ENCODE assay signal across 10 cellular contexts in the genomic region with DNA sequence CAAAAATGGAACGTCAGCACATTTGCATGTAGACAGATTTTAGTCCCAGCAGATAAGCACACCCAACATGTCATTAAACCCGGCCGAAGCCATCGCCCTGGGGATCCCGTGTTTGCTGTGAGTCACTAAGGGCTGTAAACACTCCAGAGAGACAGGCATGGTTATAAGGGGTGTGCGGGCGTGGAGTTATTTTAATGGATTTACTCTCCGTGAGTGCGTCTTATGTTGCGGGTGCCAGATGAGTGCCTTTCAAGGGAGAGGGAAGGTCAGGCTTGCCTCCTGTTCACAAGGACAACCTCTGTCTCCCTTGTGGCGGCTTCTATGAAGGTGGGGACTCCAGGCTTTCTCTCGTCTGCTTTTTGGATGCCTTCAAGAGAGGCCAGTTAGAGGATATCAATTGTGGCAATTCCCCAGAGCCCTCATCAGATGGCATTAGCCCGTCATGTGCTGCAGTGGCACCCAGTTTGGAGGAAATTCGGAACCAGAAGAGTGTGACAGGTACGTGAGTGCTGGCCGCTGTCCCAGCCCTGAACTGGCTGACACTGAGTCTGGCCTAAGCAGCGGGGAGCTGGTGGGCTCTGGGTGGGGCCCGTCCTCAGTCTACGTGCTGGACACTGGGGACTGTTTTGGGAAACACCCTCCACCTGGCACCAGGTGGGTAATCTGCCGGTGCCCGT.
DNase-seq lines count a peak whose midpoint lies in the region; ATAC-seq, FAIRE-seq and TF ChIP-seq lines count a peak whose summit lies in the region.
"Had no signal": no experiment of that assay in that cellular context is flagged by ENCODE, and none has a peak within 500 bp of the region (broad histone marks: within the 10 kb centered on the region; RNA-seq: fewer than 3 reads in every experiment).

No MANE protein-coding gene starts in this region.

- H3K4me1 ChIP-seq in heart left ventricle = peaks cover 0 to 32% (median 22%) of the 10 kb centered on the region in 12 donors
- peaks cover 0 to 5% of the 10 kb centered on the region in 2 donors for H3K4me1 ChIP-seq in naive thymus-derived CD4-positive, alpha-beta T cell (ENCODE audit: control insufficient read depth in 2 of 2, insufficient read depth in 2 of 2, low read length in 2 of 2)

- no peak overlapping the region for H3K27ac ChIP-seq in heart left ventricle
- no peak overlapping the region for H3K27ac ChIP-seq in naive thymus-derived CD4-positive, alpha-beta T cell (ENCODE audit: low read depth, low read length)
- H3K27ac ChIP-seq: gastrocnemius medialis had no signal

- H3K36me3 Mint-ChIP-seq in activated T-helper 2 cell treated with anti-CD3 and anti-CD28 coated beads, Interferon-gamma antibody, Interleukin-2, Interleukin-4, amounts not matched to agents 10 μg/mL and 5 μg/mL and 100 μg/mL, durations not matched to agents 14 hours and 24 hours and 36 hours (ENCODE audit: low read depth) = no peaks in the 10 kb centered on the region
- H3K36me3 Mint-ChIP-seq in naive thymus-derived CD4-positive, alpha-beta T cell = no peaks in the 10 kb centered on the region

- ATAC-seq in heart left ventricle = peak in 3 of 4 donors; percentile 55 to 80 (median 66)
- ATAC-seq in GM21717 (IDR thresholded peaks at IDR 0.05; ENCODE audit: unreplicated experiment) = no peak
- ATAC-seq in naive thymus-derived CD4-positive, alpha-beta T cell = no peak
- ATAC-seq: activated T-cell treated with anti-CD3 and anti-CD28 coated beads, Interleukin-2, amount 50 U/mL, for 72 hours; gastrocnemius medialis had no signal

- H3K27ac Mint-ChIP-seq in activated T-helper 2 cell treated with anti-CD3 and anti-CD28 coated beads, Interferon-gamma antibody, Interleukin-2, Interleukin-4, amounts not matched to agents 10 μg/mL and 5 μg/mL and 100 μg/mL, durations not matched to agents 14 hours and 24 hours and 36 hours = no peak overlapping the region
- no peak overlapping the region for H3K27ac Mint-ChIP-seq in naive thymus-derived CD4-positive, alpha-beta T cell
- H3K27ac Mint-ChIP-seq: activated T-cell treated with anti-CD3 and anti-CD28 coated beads, Interleukin-2, amount 50 U/mL, for 72 hours had no signal

- 57 to 67% (median 59%) methylated on average over 21 of the region's 21 CpGs for WGBS in heart left ventricle, 4 donors

- TF ChIP-seq CTCF in heart left ventricle (IDR thresholded peaks at IDR 0.05) = no peak

- H3K9me3 ChIP-seq in heart left ventricle = no peaks in the 10 kb centered on the region
- no peaks in the 10 kb centered on the region for H3K9me3 ChIP-seq in naive thymus-derived CD4-positive, alpha-beta T cell (ENCODE audit: control insufficient read depth in 2 of 3, low read length in 3 of 3)
- H3K9me3 ChIP-seq: gastrocnemius medialis had no signal

- FAIRE-seq in RCC 7860 (lab: Jason Lieb, UNC) = no peak

- H3K4me3 Mint-ChIP-seq in activated T-helper 2 cell treated with anti-CD3 and anti-CD28 coated beads, Interferon-gamma antibody, Interleukin-2, Interleukin-4, amounts not matched to agents 10 μg/mL and 5 μg/mL and 100 μg/mL, durations not matched to agents 14 hours and 24 hours and 36 hours (ENCODE audit: low read depth) = no peak overlapping the region
- H3K4me3 Mint-ChIP-seq in naive thymus-derived CD4-positive, alpha-beta T cell = no peak overlapping the region
- H3K4me3 Mint-ChIP-seq: activated T-cell treated with anti-CD3 and anti-CD28 coated beads, Interleukin-2, amount 50 U/mL, for 72 hours had no signal

- POLR2A ChIA-PET in naive thymus-derived CD4-positive, alpha-beta T cell (lab: Charles Lee) = no interaction called here

- no peak overlapping the region for H3K4me3 ChIP-seq in heart left ventricle
- H3K4me3 ChIP-seq in naive thymus-derived CD4-positive, alpha-beta T cell (ENCODE audit: low read length) = no peak overlapping the region
- H3K4me3 ChIP-seq: gastrocnemius medialis had no signal

- H3K36me3 ChIP-seq in heart left ventricle = no peaks in the 10 kb centered on the region
- no peaks in the 10 kb centered on the region for H3K36me3 ChIP-seq in naive thymus-derived CD4-positive, alpha-beta T cell (ENCODE audit: control insufficient read depth in 2 of 3, insufficient read depth in 3 of 3, low read length in 3 of 3)
- H3K36me3 ChIP-seq: gastrocnemius medialis had no signal

- no peaks in the 10 kb centered on the region for H3K9me3 Mint-ChIP-seq in activated T-helper 2 cell treated with anti-CD3 and anti-CD28 coated beads, Interferon-gamma antibody, Interleukin-2, Interleukin-4, amounts not matched to agents 10 μg/mL and 5 μg/mL and 100 μg/mL, durations not matched to agents 14 hours and 24 hours and 36 hours
- H3K9me3 Mint-ChIP-seq in naive thymus-derived CD4-positive, alpha-beta T cell = peaks cover 0 to 1% (median 0%) of the 10 kb centered on the region in 11 donors
- H3K9me3 Mint-ChIP-seq: activated T-cell treated with anti-CD3 and anti-CD28 coated beads, Interleukin-2, amount 50 U/mL, for 72 hours had no signal

- peaks cover 24% of the 10 kb centered on the region for H3K27me3 Mint-ChIP-seq in activated T-helper 2 cell treated with anti-CD3 and anti-CD28 coated beads, Interferon-gamma antibody, Interleukin-2, Interleukin-4, amounts not matched to agents 10 μg/mL and 5 μg/mL and 100 μg/mL, durations not matched to agents 14 hours and 24 hours and 36 hours (ENCODE audit: low read depth)
- H3K27me3 Mint-ChIP-seq in naive thymus-derived CD4-positive, alpha-beta T cell = peaks cover 31 to 55% (median 32%) of the 10 kb centered on the region in 5 donors

- H3K27me3 ChIP-seq in heart left ventricle = peaks cover 0 to 26% (median 8%) of the 10 kb centered on the region in 9 donors
- H3K27me3 ChIP-seq in naive thymus-derived CD4-positive, alpha-beta T cell (ENCODE audit: control insufficient read depth in 2 of 2, insufficient read depth in 2 of 2, low read length in 2 of 2) = peaks cover 0 to 8% of the 10 kb centered on the region in 2 donors

- TF ChIP-seq POLR2A in heart left ventricle (IDR thresholded peaks at IDR 0.05) = no peak

- peak; percentile 86 for DNase-seq in GM04504 (ENCODE audit: low read depth)
- DNase-seq in NCI-H510A treated with DMSO at 0.1 percent for 48 hours (lab: John Stamatoyannopoulos, UW) = peak; percentile 85
- peak in 1 of 5 donors; percentile 57 for DNase-seq in heart left ventricle
- peak; percentile 87 for DNase-seq in renal cortical epithelial cell (ENCODE audit: low read depth)
- no peak for DNase-seq in activated T-helper 2 cell treated with anti-CD3 and anti-CD28 coated beads, Interferon-gamma antibody, Interleukin-2, Interleukin-4, amounts not matched to agents 10 μg/mL and 5 μg/mL and 100 μg/mL, durations not matched to agents 14 hours and 24 hours and 36 hours (ENCODE audit: low spot score)
- DNase-seq in RCC 7860 (ENCODE audit: low spot score) = no peak
- no peak for DNase-seq in naive thymus-derived CD4-positive, alpha-beta T cell
- DNase-seq: activated T-cell treated with anti-CD3 and anti-CD28 coated beads, Interleukin-2, amount 50 U/mL, for 72 hours; gastrocnemius medialis had no signal

- CTCF ChIA-PET in naive thymus-derived CD4-positive, alpha-beta T cell (lab: Charles Lee) = no interaction called here

- intact Hi-C loops in heart left ventricle (cut with DNase I) = no loop called here
- intact Hi-C loops in activated T-helper 2 cell treated with anti-CD3 and anti-CD28 coated beads, Interferon-gamma antibody, Interleukin-2, Interleukin-4, amounts not matched to agents 10 μg/mL and 5 μg/mL and 100 μg/mL, durations not matched to agents 14 hours and 24 hours and 36 hours (cut with micrococcal nuclease) = no loop called here
- intact Hi-C loops in naive thymus-derived CD4-positive, alpha-beta T cell (cut with micrococcal nuclease) = no loop called here

- H3K4me1 Mint-ChIP-seq in activated T-helper 2 cell treated with anti-CD3 and anti-CD28 coated beads, Interferon-gamma antibody, Interleukin-2, Interleukin-4, amounts not matched to agents 10 μg/mL and 5 μg/mL and 100 μg/mL, durations not matched to agents 14 hours and 24 hours and 36 hours (ENCODE audit: low read depth) = peaks cover 4% of the 10 kb centered on the region
- H3K4me1 Mint-ChIP-seq in naive thymus-derived CD4-positive, alpha-beta T cell = peaks cover 0 to 12% (median 5%) of the 10 kb centered on the region in 7 donors

Comparison
In these comparisons a context has a peak if more than half of its experiments do, and no peak if none do; other contexts are left out.
1. DNase-seq: peak in GM04504 (single experiment), NCI-H510A treated with DMSO at 0.1 percent for 48 hours (single experiment) and renal cortical epithelial cell (single experiment); none in activated T-helper 2 cell treated with anti-CD3 and anti-CD28 coated beads, Interferon-gamma antibody, Interleukin-2, Interleukin-4, amounts not matched to agents 10 μg/mL and 5 μg/mL and 100 μg/mL, durations not matched to agents 14 hours and 24 hours and 36 hours (single experiment), RCC 7860 (single experiment) and naive thymus-derived CD4-positive, alpha-beta T cell (0 of 9).
2. ATAC-seq: peak in heart left ventricle (3 of 4); none in GM21717 (single experiment) and naive thymus-derived CD4-positive, alpha-beta T cell (single experiment).